In the genomic region with DNA sequence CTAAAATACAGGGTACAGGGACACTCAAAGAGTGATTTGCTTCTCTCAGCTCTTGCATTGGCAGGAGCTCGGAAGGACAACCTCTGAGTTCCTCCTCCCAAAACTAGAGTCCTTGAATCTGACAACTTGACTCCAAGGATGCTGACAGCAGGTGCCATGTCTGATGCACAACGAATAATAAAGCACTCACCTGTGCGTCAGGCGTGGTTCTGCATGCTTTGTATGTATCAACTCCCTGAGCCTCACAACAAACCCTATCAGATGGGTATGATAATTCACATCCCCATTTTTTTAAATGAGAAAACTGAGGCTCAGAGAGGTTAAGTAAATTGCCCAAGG, we compare ENCODE assay signal across 9 cellular contexts. TPM values are rescaled to one million over a fixed set of nuclear protein-coding genes. Genes with fewer than 3 reads are reported as not detected.
DNase-seq lines count a peak whose midpoint lies in the region; ATAC-seq and TF ChIP-seq lines count a peak whose summit lies in the region.
"Had no signal": no experiment of that assay in that cellular context is flagged by ENCODE, and none has a peak within 500 bp of the region (broad histone marks: within the 10 kb centered on the region; RNA-seq: fewer than 3 reads in every experiment).

No MANE protein-coding gene starts in this region.

- TF ChIP-seq CTCF in GM12865 (IDR thresholded peaks at IDR 0.05; ENCODE audit: insufficient read depth, low read depth, low read length, missing control alignments) (no peak), OCI-LY1 (IDR thresholded peaks at IDR 0.05; ENCODE audit: low read length) (no peak), GM10248 (IDR thresholded peaks at IDR 0.05; ENCODE audit: control extremely low read depth, extremely low read depth, low read depth, missing control alignments) (no peak)

- CTCF ChIA-PET in GM10248 (lab: Yijun Ruan, JAX), result interaction anchor here (1.0 to 22.9 kb wide), 4 partner anchors 8 to 36 kb away, joined by 3 to 449 read pairs (median 84); no protein-coding TSS in a partner anchor

- ATAC-seq in GM21723 (IDR thresholded peaks at IDR 0.05; ENCODE audit: unreplicated experiment), result no peak

- H3K4me1 ChIP-seq in OCI-LY1 (ENCODE audit: insufficient read depth, low read length, severe bottlenecking) (peaks cover 100% of the 10 kb centered on the region), duodenal mucosa (ENCODE audit: control insufficient read depth in 1 of 2, insufficient read depth in 2 of 2, low read length in 2 of 2) (peaks cover 19 to 30% of the 10 kb centered on the region in 2 donors), skeletal muscle tissue (ENCODE audit: control insufficient read depth in 3 of 3, insufficient read depth in 3 of 3, low read length in 3 of 3) (peaks cover 15 to 28% (median 28%) of the 10 kb centered on the region in 3 donors)

- no peak overlapping the region for H2AFZ ChIP-seq in OCI-LY1 (ENCODE audit: low read length)

- H3K9ac ChIP-seq in OCI-LY1 (ENCODE audit: low read length) (peak overlapping the region; percentile 74), duodenal mucosa (ENCODE audit: low read depth in 1 of 2, low read length in 2 of 2) (peak overlapping the region; percentile 16 to 26), skeletal muscle tissue (ENCODE audit: low read depth in 1 of 3, low read length in 3 of 3) (no peak overlapping the region)

- no peaks in the 10 kb centered on the region for H3K36me3 ChIP-seq in OCI-LY1 (ENCODE audit: insufficient read depth, low read length)
- H3K36me3 ChIP-seq in duodenal mucosa (ENCODE audit: control insufficient read depth in 1 of 2, insufficient read depth in 2 of 2, low read length in 2 of 2), result no peaks in the 10 kb centered on the region
- H3K36me3 ChIP-seq in skeletal muscle tissue (ENCODE audit: control insufficient read depth in 3 of 3, insufficient read depth in 3 of 3, low read length in 3 of 3), result no peaks in the 10 kb centered on the region

- peaks cover 4% of the 10 kb centered on the region; the same call in 1 of the 2 replicates for H3F3A ChIP-seq in OCI-LY1 (ENCODE audit: insufficient read depth, low read length)

- no peaks in the 10 kb centered on the region for H3K79me2 ChIP-seq in OCI-LY1 (ENCODE audit: insufficient read depth, low read length)

- peaks cover 5% of the 10 kb centered on the region; the same call in 1 of the 2 replicates for H3K27me3 ChIP-seq in OCI-LY1 (ENCODE audit: insufficient read depth, low read length)
- H3K27me3 ChIP-seq in duodenal mucosa (ENCODE audit: control insufficient read depth in 1 of 2, insufficient read depth in 2 of 2, low read length in 2 of 2), result no peaks in the 10 kb centered on the region
- no peaks in the 10 kb centered on the region for H3K27me3 ChIP-seq in skeletal muscle tissue (ENCODE audit: control insufficient read depth in 3 of 3, insufficient read depth in 3 of 3, low read length in 3 of 3)

- DNase-seq in GM12865 (ENCODE audit: low read depth) (no peak), COLO829 (ENCODE audit: low spot score) (no peak), GM10248 (ENCODE audit: extremely low spot score) (no peak), NCI-H510A (lab: John Stamatoyannopoulos, UW) (no peak)

- no peaks in the 10 kb centered on the region for H3K9me2 ChIP-seq in OCI-LY1 (ENCODE audit: low read depth, low read length)

- peak overlapping the region; percentile 69 for H3K4me2 ChIP-seq in OCI-LY1 (ENCODE audit: low read length)

- H3K9me3 ChIP-seq in OCI-LY1 (ENCODE audit: low read length) (no peaks in the 10 kb centered on the region), duodenal mucosa (ENCODE audit: control insufficient read depth in 1 of 2, low read length in 2 of 2) (no peaks in the 10 kb centered on the region), skeletal muscle tissue (ENCODE audit: control insufficient read depth in 3 of 3, low read length in 3 of 3) (no peaks in the 10 kb centered on the region)

- H3K27ac ChIP-seq in OCI-LY1 (ENCODE audit: low read depth, low read length, poor library complexity, severe bottlenecking), result peak overlapping the region; percentile 86
- H3K27ac ChIP-seq in duodenal mucosa (ENCODE audit: low read depth, low read length), result no peak overlapping the region
- H3K27ac ChIP-seq in skeletal muscle tissue (ENCODE audit: low read depth, low read length), result peak overlapping the region; percentile 78

- H4K20me1 ChIP-seq in OCI-LY1 (ENCODE audit: insufficient read depth, low read length), result no peaks in the 10 kb centered on the region

- POLR2A ChIA-PET in GM10248 (lab: Yijun Ruan, JAX), result interaction anchor here (1.5 to 7.6 kb wide), 2 partner anchors 11 to 17 kb away, joined by 3 to 71 read pairs; no protein-coding TSS in a partner anchor

- H3K4me3 ChIP-seq in GM12865 (ENCODE audit: low read depth, low read length) (peak overlapping the region; percentile 88), OCI-LY1 (ENCODE audit: low read depth, low read length, poor library complexity, severe bottlenecking) (peak overlapping the region; percentile 66), duodenal mucosa (ENCODE audit: low read depth in 1 of 2, low read length in 2 of 2) (peak overlapping the region; percentile 56 to 71), skeletal muscle tissue (ENCODE audit: low read length in 3 of 3) (peak overlapping the region; percentile 22 to 57 (median 31))

RNA-seq across cellular contexts. Expression of gene LAPTM5, which starts 1.4 kb away (rescaled TPM):
- total RNA-seq in skeletal muscle tissue, result 7.3 TPM

RNA-seq across cellular contexts. Expression of gene MATN1, which starts 32.8 kb away (rescaled TPM):
- total RNA-seq in skeletal muscle tissue, result 1.6 TPM
- total RNA-seq: esophagus mucosa had no signal

Comparison
In these comparisons a context has a peak if more than half of its experiments do, and no peak if none do; other contexts are left out.
1. H3K4me3 ChIP-seq: peak in every context shown above with its lines; median percentile 88 in GM12865; 66 in OCI-LY1; 64 in duodenal mucosa; 31 in skeletal muscle tissue.
2. H3K9ac ChIP-seq: peak in OCI-LY1 (single experiment) and duodenal mucosa (2 of 2); none in skeletal muscle tissue (0 of 3).